Comparison of ENCODE assay signal across 12 cellular contexts in genomic region chr9:96719538-96720315, GRCh38. TPM values are rescaled to one million over a fixed set of nuclear protein-coding genes. Genes with fewer than 3 reads are reported as not detected.
DNase-seq lines count a peak whose midpoint lies in the region; ATAC-seq, FAIRE-seq and TF ChIP-seq lines count a peak whose summit lies in the region.
"Had no signal": no experiment of that assay in that cellular context is flagged by ENCODE, and none has a peak within 500 bp of the region (broad histone marks: within the 10 kb centered on the region; RNA-seq: fewer than 3 reads in every experiment).

No MANE protein-coding gene starts in this region.

- H3K4me3 ChIP-seq in HepG2 (replicated peaks in 1 of 3; ENCODE audit: insufficient read depth in 1 of 3, low read depth in 2 of 3, low read length in 3 of 3): peak overlapping the region in 1 of 3 experiments; percentile 29; a peak in 2 of 6 replicates
- H3K4me3 ChIP-seq in right lobe of liver: no peak overlapping the region
- peak overlapping the region; percentile 29 for H3K4me3 ChIP-seq in kidney epithelial cell (ENCODE audit: low read depth, low read length)
- peak overlapping the region in 2 of 4 donors; percentile 9 to 43 for H3K4me3 ChIP-seq in transverse colon

- WGBS in HepG2 (ENCODE audit: low lambda C conversion rate): 53% methylated on average over 23 of the region's 57 CpGs
- 11% methylated on average over 14 of the region's 57 CpGs for whole genome bisulfite sequencing in right lobe of liver (ENCODE audit: insufficient coverage, low coverage, low lambda C conversion rate, missing lambda C conversion rate)
- WGBS in transverse colon (ENCODE audit: low coverage in 1 of 2), 2 donors: 35% methylated on average over 55 of the region's 57 CpGs; no CpG with 5 or more reads in 1 of the 2 donors

- H3K4me1 Mint-ChIP-seq in T-cell: peaks cover 5 to 11% (median 7%) of the 10 kb centered on the region in 3 donors

- H3K36me3 ChIP-seq in HepG2 (replicated peaks in 1 of 2; ENCODE audit: control insufficient read depth in 1 of 2, insufficient read depth in 2 of 2, low read length in 2 of 2) (no peaks in the 10 kb centered on the region), right lobe of liver (no peaks in the 10 kb centered on the region), kidney epithelial cell (ENCODE audit: control insufficient read depth, insufficient read depth, low read length) (no peaks in the 10 kb centered on the region), transverse colon (no peaks in the 10 kb centered on the region)
- H3K36me3 ChIP-seq: brain microvascular endothelial cell, WERI-Rb-1 had no signal

- peaks cover 24% of the 10 kb centered on the region for H3K4me1 ChIP-seq in HepG2 (ENCODE audit: insufficient read depth, low read length)
- H3K4me1 ChIP-seq in right lobe of liver: no peaks in the 10 kb centered on the region
- peaks cover 5 to 13% (median 8%) of the 10 kb centered on the region in 4 donors for H3K4me1 ChIP-seq in transverse colon

- peaks cover 3 to 12% (median 6%) of the 10 kb centered on the region in 3 donors for H3K9me3 Mint-ChIP-seq in T-cell

- TF ChIP-seq EP300 in HepG2 (IDR thresholded peaks at IDR 0.05; ENCODE audit: low read depth in 2 of 2, low read length in 2 of 2) (no peak), HepG2 (CRISPR knock-in tag; IDR thresholded peaks at IDR 0.05; ENCODE audit: borderline replicate concordance) (no peak), transverse colon (IDR thresholded peaks at IDR 0.05; ENCODE audit: low read depth) (no peak)

- no peak overlapping the region for H2AFZ ChIP-seq in HepG2 (ENCODE audit: low read length)

- H3K9ac ChIP-seq in HepG2 (ENCODE audit: insufficient read depth, low read depth, low read length): no peak overlapping the region

- H3K27ac Mint-ChIP-seq in T-cell: no peak overlapping the region

- BruUV-seq in HepG2 (replicated peaks; lab: Mats Ljungman, UMichigan): no TSS peak

- peak; percentile 72 for ATAC-seq in HepG2
- no peak for ATAC-seq in right lobe of liver
- no peak for ATAC-seq in T-cell (replicated peaks in 1 of 4)
- no peak for ATAC-seq in HG02938 (IDR thresholded peaks at IDR 0.05; ENCODE audit: unreplicated experiment)
- ATAC-seq in GM21381 (IDR thresholded peaks at IDR 0.05; ENCODE audit: unreplicated experiment): no peak

- peaks cover 8% of the 10 kb centered on the region for H3K36me3 Mint-ChIP-seq in T-cell

- POLR2A ChIA-PET in HepG2 (lab: Yijun Ruan, JAX): no interaction called here
- POLR2A ChIA-PET in T-cell (lab: Charles Lee): no interaction called here

- H3K9me3 ChIP-seq in HepG2 (ENCODE audit: low read length) (no peaks in the 10 kb centered on the region), right lobe of liver (no peaks in the 10 kb centered on the region), transverse colon (no peaks in the 10 kb centered on the region)

- H3K27ac ChIP-seq in HepG2 (ENCODE audit: extremely low read length, insufficient read depth, low read length) (no peak overlapping the region), right lobe of liver (no peak overlapping the region), transverse colon (no peak overlapping the region)
- H3K27ac ChIP-seq: brain microvascular endothelial cell, WERI-Rb-1 had no signal

- no peak for TF ChIP-seq RAD21 in HepG2 (CRISPR knock-in tag; IDR thresholded peaks at IDR 0.05)

- DNase-seq in HepG2 (ENCODE audit: low spot score) (no peak), right lobe of liver (no peak), T-cell (peak in 2 of 34 experiments; percentile 0 to 1), kidney epithelial cell (ENCODE audit: low read depth) (peak; percentile 16), transverse colon (peak; percentile 13), T-helper 1 cell (no peak)
- DNase-seq: brain microvascular endothelial cell, DND-41, hippocampal formation, WERI-Rb-1 had no signal

- FAIRE-seq in HepG2 (lab: Jason Lieb, UNC): no peak

- no peaks in the 10 kb centered on the region for H4K20me1 ChIP-seq in HepG2 (ENCODE audit: insufficient read depth, low read length)

- peaks cover 0 to 18% of the 10 kb centered on the region in 2 experiments; a peak in 3 of 5 replicates for H3K27me3 ChIP-seq in HepG2 (ENCODE audit: control insufficient read depth in 1 of 2, insufficient read depth in 2 of 2, low read length in 2 of 2)
- H3K27me3 ChIP-seq in right lobe of liver: no peaks in the 10 kb centered on the region
- peaks cover 14% of the 10 kb centered on the region for H3K27me3 ChIP-seq in kidney epithelial cell (ENCODE audit: control insufficient read depth, insufficient read depth, low read length)
- H3K27me3 ChIP-seq in transverse colon: peaks cover 18% of the 10 kb centered on the region

- no peak for TF ChIP-seq POLR2A in HepG2 (IDR thresholded peaks at IDR 0.05; ENCODE audit: insufficient read depth in 1 of 2, low read depth in 2 of 2, low read length in 2 of 2)
- TF ChIP-seq POLR2A in right lobe of liver (IDR thresholded peaks at IDR 0.05): no peak
- no peak for TF ChIP-seq POLR2A in transverse colon (IDR thresholded peaks at IDR 0.05)

- H3K27me3 Mint-ChIP-seq in T-cell: peaks cover 27 to 40% of the 10 kb centered on the region in 2 donors

- TF ChIP-seq CTCF in HepG2 (CRISPR knock-in tag; IDR thresholded peaks at IDR 0.05): no peak
- TF ChIP-seq CTCF in right lobe of liver (IDR thresholded peaks at IDR 0.05): no peak
- no peak for TF ChIP-seq CTCF in kidney epithelial cell (IDR thresholded peaks at IDR 0.05; ENCODE audit: insufficient read depth, low read length, poor library complexity, severe bottlenecking)
- no peak for TF ChIP-seq CTCF in transverse colon (IDR thresholded peaks at IDR 0.05)

- H3K4me2 ChIP-seq in HepG2 (ENCODE audit: low read depth, low read length): peak overlapping the region; percentile 49

- in situ Hi-C loops in HepG2 (cut with HindIII; ENCODE audit: extremely low pct_ligation_motif_present, low pct_unique_long_range_greater_than_20kb) (no loop called here), transverse colon (cut with MboI; ENCODE audit: low pct_ligation_motif_present in 1 of 4, low pct_unique_long_range_greater_than_20kb in 1 of 4, low sequenced_read_pairs in 3 of 4) (no loop called here)

- CTCF ChIA-PET in HepG2 (lab: Yijun Ruan, JAX; ENCODE audit: low intra/inter-chr PET ratio, low total read pairs) (no interaction called here), T-cell (lab: Charles Lee) (no interaction called here)

- no peaks in the 10 kb centered on the region for H3K79me2 ChIP-seq in HepG2 (ENCODE audit: insufficient read depth, low read length)

- H3K4me3 Mint-ChIP-seq in T-cell: peak overlapping the region in 2 of 3 donors; percentile 15 to 42

- intact Hi-C loops in HepG2 (cut with micrococcal nuclease; ENCODE audit: unreplicated experiment): no loop called here
- intact Hi-C loops in right lobe of liver (cut with DNase I): no loop called here
- intact Hi-C loops in transverse colon (cut with DNase I; ENCODE audit: low total_unique reads): no loop called here

TF ChIP-seq in HepG2, 621 proteins besides CTCF, POLR2A, EP300 and RAD21 (continues in another document):
- no peak for TF ChIP-seq ZNF550 (CRISPR knock-in tag; IDR thresholded peaks at IDR 0.05; ENCODE audit: borderline replicate concordance)

RNA-seq across cellular contexts. Expression of gene ZNF510, which starts 58.2 kb away (rescaled TPM):
- total RNA-seq in HepG2 (2016; rRNA removed; fragmentation: Illumina TruSeq; extraction: Trizol): 8.0 and 11.5 TPM in 2 replicates
- total RNA-seq in HepG2 (2016; cell fraction: cytosol; rRNA removed; fragmentation: Illumina TruSeq; extraction: Trizol; ENCODE audit: low read depth): 2.2 and 3.1 TPM in 2 replicates
- total RNA-seq in HepG2 (2016; cell fraction: insoluble cytoplasmic fraction; rRNA removed; fragmentation: Illumina TruSeq; extraction: Trizol): 7.7 and 9.8 TPM in 2 replicates
- total RNA-seq in HepG2 (2016; cell fraction: membrane; rRNA removed; fragmentation: Illumina TruSeq; extraction: Trizol): 4.4 and 6.1 TPM in 2 replicates
- total RNA-seq in HepG2 (2016; cell fraction: nucleus; rRNA removed; fragmentation: Illumina TruSeq; extraction: Trizol): 10.9 and 17.8 TPM in 2 replicates
- polyA plus RNA-seq in HepG2 (2011; rRNA removed): 3.5 and 4.1 TPM in 2 replicates
- polyA plus RNA-seq in HepG2 (2011; cell fraction: cytosol; rRNA removed): 1.4 and 1.5 TPM in 2 replicates
- polyA plus RNA-seq in HepG2 (2011; cell fraction: nucleus; rRNA removed): 5.0 and 6.6 TPM in 2 replicates
- 3.4 and 3.7 TPM in 2 replicates for polyA plus RNA-seq in HepG2 (2012)
- polyA plus RNA-seq in HepG2 (2016; cell fraction: cytosol; fragmentation: Illumina TruSeq; extraction: Trizol; ENCODE audit: low read depth): 1.0 and 1.1 TPM in 2 replicates
- 5.2 and 6.2 TPM in 2 replicates for polyA plus RNA-seq in HepG2 (2016; cell fraction: insoluble cytoplasmic fraction; fragmentation: Illumina TruSeq; extraction: Trizol; ENCODE audit: low read depth)
- 1.6 and 1.7 TPM in 2 replicates for polyA plus RNA-seq in HepG2 (2016; cell fraction: membrane; fragmentation: Illumina TruSeq; extraction: Trizol; ENCODE audit: low read depth)
- 7.8 and 8.8 TPM in 2 replicates for polyA plus RNA-seq in HepG2 (2016; cell fraction: nucleus; fragmentation: Illumina TruSeq; extraction: Trizol; ENCODE audit: insufficient read depth, low read depth)
- 14.4 and 33.6 TPM in 2 replicates for polyA minus RNA-seq in HepG2 (2011; rRNA and poly(A)+ RNA removed; ENCODE audit: low replicate concordance)
- polyA minus RNA-seq in HepG2 (2011; cell fraction: cytosol; rRNA and poly(A)+ RNA removed): 2.5 and 3.5 TPM in 2 replicates
- 23.9 and 29.5 TPM in 2 replicates for polyA minus RNA-seq in HepG2 (2011; cell fraction: nucleus; rRNA and poly(A)+ RNA removed)
- 1 to 10 TPM; 2.5 to 5.4 (median 4.8) TPM for total RNA-seq in right lobe of liver
- total RNA-seq in T-cell: 10 to 100 TPM; 10.3 to 24.8 (median 22.1) TPM
- total RNA-seq in kidney epithelial cell: 6.1 and 7.3 TPM in 2 replicates
- 1 to 10 TPM; 3.0 to 8.6 (median 6.9) TPM for total RNA-seq in transverse colon

Comparison
In these comparisons a context has a peak if more than half of its experiments do, and no peak if none do; other contexts are left out.
1. DNase-seq: peak in kidney epithelial cell (single experiment) and transverse colon (single experiment); none in HepG2 (single experiment), right lobe of liver (0 of 3) and T-helper 1 cell (0 of 5).